Comparison of ENCODE assay signal across 13 cellular contexts in genomic region chr6:15526129-15526764, GRCh38.
DNase-seq lines count a peak whose midpoint lies in the region; ATAC-seq and TF ChIP-seq lines count a peak whose summit lies in the region.
"Had no signal": no experiment of that assay in that cellular context is flagged by ENCODE, and none has a peak within 500 bp of the region (broad histone marks: within the 10 kb centered on the region; RNA-seq: fewer than 3 reads in every experiment).

No MANE protein-coding gene starts in this region.

- H3K36me3 ChIP-seq in GM23338 (ENCODE audit: insufficient read depth) (peaks cover 26% of the 10 kb centered on the region; the same call in 1 of the 2 replicates), psoas muscle (ENCODE audit: insufficient read depth in 1 of 2, low read depth in 1 of 2) (peaks cover 0 to 38% of the 10 kb centered on the region in 2 donors)

- H3K4me3 Mint-ChIP-seq in activated CD4-positive, alpha-beta memory T cell treated with anti-CD3 and anti-CD28 coated beads for 36 hours: no peak overlapping the region
- no peak overlapping the region for H3K4me3 Mint-ChIP-seq in activated CD4-positive, alpha-beta memory T cell treated with anti-CD3 and anti-CD28 coated beads, Interleukin-2, amount 10 ng/mL, durations not matched to agents 7 days and 5 days
- H3K4me3 Mint-ChIP-seq in GM23338: no peak overlapping the region
- no peak overlapping the region for H3K4me3 Mint-ChIP-seq in central memory CD8-positive, alpha-beta T cell

- ATAC-seq in GM23338: no peak
- no peak for ATAC-seq in central memory CD8-positive, alpha-beta T cell (replicated peaks; ENCODE audit: extremely low read depth, poor library complexity, severe bottlenecking)
- ATAC-seq in psoas muscle: peak; percentile 76 to 87 (median 84)
- ATAC-seq in HG03565 (IDR thresholded peaks at IDR 0.05; ENCODE audit: unreplicated experiment): no peak
- no peak for ATAC-seq in GM19035 (IDR thresholded peaks at IDR 0.05; ENCODE audit: unreplicated experiment)
- ATAC-seq in GM18505 (IDR thresholded peaks at IDR 0.05; ENCODE audit: unreplicated experiment): no peak
- ATAC-seq: A549 had no signal

- H3K79me2 ChIP-seq in GM23338 (replicated peaks; ENCODE audit: insufficient read depth): no peaks in the 10 kb centered on the region

- TF ChIP-seq POLR2A in GM18505 (IDR thresholded peaks at IDR 0.05; ENCODE audit: borderline replicate concordance, extremely low read depth, insufficient read depth, insufficient read length): no peak

- H3K27ac ChIP-seq in GM23338 (ENCODE audit: low read depth): no peak overlapping the region
- H3K27ac ChIP-seq in psoas muscle: peak overlapping the region; percentile 73
- H3K27ac ChIP-seq: A549, esophagus muscularis mucosa, tibial nerve had no signal

- no peaks in the 10 kb centered on the region for H3K9me2 ChIP-seq in GM23338 (ENCODE audit: insufficient read depth)

- peak; percentile 25 for DNase-seq in activated CD4-positive, alpha-beta memory T cell treated with anti-CD3 and anti-CD28 coated beads for 36 hours
- DNase-seq in activated CD4-positive, alpha-beta memory T cell treated with anti-CD3 and anti-CD28 coated beads, Interleukin-2, amount 10 ng/mL, durations not matched to agents 7 days and 5 days: no peak
- DNase-seq in GM23338 (ENCODE audit: low spot score) (no peak), psoas muscle (peak in 1 of 2 donors; percentile 83)
- no peak for DNase-seq in central memory CD8-positive, alpha-beta T cell (ENCODE audit: low spot score in 2 of 2)
- DNase-seq: DMS53, NCI-H1105 treated with DMSO at 0.1 percent for 48 hours had no signal

- no peak overlapping the region for H3K4me2 ChIP-seq in GM23338
- H3K4me2 ChIP-seq: A549 had no signal

- peaks cover 9% of the 10 kb centered on the region; the same call in 1 of the 2 replicates for H3K4me1 ChIP-seq in GM23338 (ENCODE audit: insufficient read depth)
- H3K4me1 ChIP-seq in psoas muscle: peaks cover 22% of the 10 kb centered on the region
- H3K4me1 ChIP-seq: A549 had no signal

- CTCF ChIA-PET in activated CD4-positive, alpha-beta memory T cell treated with anti-CD3 and anti-CD28 coated beads for 36 hours (lab: Charles Lee): no interaction called here
- CTCF ChIA-PET in activated CD4-positive, alpha-beta memory T cell treated with anti-CD3 and anti-CD28 coated beads, Interleukin-2, amount 10 ng/mL, durations not matched to agents 7 days and 5 days (lab: Charles Lee): no interaction called here

- H2AFZ ChIP-seq in GM23338: no peak overlapping the region

- intact Hi-C loops in activated CD4-positive, alpha-beta memory T cell treated with anti-CD3 and anti-CD28 coated beads for 36 hours (cut with micrococcal nuclease): no loop called here
- intact Hi-C loops in psoas muscle (cut with DNase I): loop anchor here in 1 of 2 donors (5.0 kb wide), 1 partner anchor 71 kb away; no protein-coding TSS in a partner anchor

- H3K27me3 Mint-ChIP-seq in activated CD4-positive, alpha-beta memory T cell treated with anti-CD3 and anti-CD28 coated beads for 36 hours: no peaks in the 10 kb centered on the region
- H3K27me3 Mint-ChIP-seq in activated CD4-positive, alpha-beta memory T cell treated with anti-CD3 and anti-CD28 coated beads, Interleukin-2, amount 10 ng/mL, durations not matched to agents 7 days and 5 days: no peaks in the 10 kb centered on the region
- H3K27me3 Mint-ChIP-seq in GM23338 (ENCODE audit: insufficient read depth, low read depth, poor library complexity): peaks cover 62% of the 10 kb centered on the region
- H3K27me3 Mint-ChIP-seq in central memory CD8-positive, alpha-beta T cell: no peaks in the 10 kb centered on the region

- 60 to 83% (median 60%) methylated on average over 20 of the region's 20 CpGs for WGBS in psoas muscle, 3 donors

- H3K27me3 ChIP-seq in GM23338 (ENCODE audit: insufficient read depth): no peaks in the 10 kb centered on the region
- H3K27me3 ChIP-seq in psoas muscle (ENCODE audit: insufficient read depth in 3 of 3, low read length in 2 of 3): no peaks in the 10 kb centered on the region
- H3K27me3 ChIP-seq: esophagus muscularis mucosa, tibial nerve had no signal

- peaks cover 7% of the 10 kb centered on the region for H3K9me3 Mint-ChIP-seq in activated CD4-positive, alpha-beta memory T cell treated with anti-CD3 and anti-CD28 coated beads for 36 hours
- no peaks in the 10 kb centered on the region for H3K9me3 Mint-ChIP-seq in activated CD4-positive, alpha-beta memory T cell treated with anti-CD3 and anti-CD28 coated beads, Interleukin-2, amount 10 ng/mL, durations not matched to agents 7 days and 5 days
- peaks cover 52% of the 10 kb centered on the region for H3K9me3 Mint-ChIP-seq in GM23338
- no peaks in the 10 kb centered on the region for H3K9me3 Mint-ChIP-seq in central memory CD8-positive, alpha-beta T cell

- H3K9me3 ChIP-seq in psoas muscle: no peaks in the 10 kb centered on the region
- H3K9me3 ChIP-seq: A549, esophagus muscularis mucosa had no signal

- no peak for TF ChIP-seq CTCF in GM23338 (conservative IDR thresholded peaks at IDR 0.05; ENCODE audit: low read depth in 2 of 2)
- TF ChIP-seq CTCF in psoas muscle (IDR thresholded peaks at IDR 0.05): no peak

- peaks cover 37% of the 10 kb centered on the region for H3F3A ChIP-seq in GM23338 (replicated peaks; ENCODE audit: low read depth)

- H3K4me3 ChIP-seq in GM23338 (no peak overlapping the region), psoas muscle (no peak overlapping the region)
- H3K4me3 ChIP-seq: A549, esophagus muscularis mucosa, tibial nerve had no signal

- POLR2A ChIA-PET in activated CD4-positive, alpha-beta memory T cell treated with anti-CD3 and anti-CD28 coated beads for 36 hours (lab: Charles Lee): no interaction called here
- POLR2A ChIA-PET in activated CD4-positive, alpha-beta memory T cell treated with anti-CD3 and anti-CD28 coated beads, Interleukin-2, amount 10 ng/mL, durations not matched to agents 7 days and 5 days (lab: Charles Lee): no interaction called here

- H3K4me1 Mint-ChIP-seq in activated CD4-positive, alpha-beta memory T cell treated with anti-CD3 and anti-CD28 coated beads for 36 hours (ENCODE audit: low read depth): peaks cover 20% of the 10 kb centered on the region
- H3K4me1 Mint-ChIP-seq in activated CD4-positive, alpha-beta memory T cell treated with anti-CD3 and anti-CD28 coated beads, Interleukin-2, amount 10 ng/mL, durations not matched to agents 7 days and 5 days: peaks cover 14% of the 10 kb centered on the region
- H3K4me1 Mint-ChIP-seq in GM23338: peaks cover 16% of the 10 kb centered on the region; the same call in 2 of the 3 replicates
- peaks cover 32% of the 10 kb centered on the region for H3K4me1 Mint-ChIP-seq in central memory CD8-positive, alpha-beta T cell

- H4K20me1 ChIP-seq in GM23338 (replicated peaks; ENCODE audit: insufficient read depth): peaks cover 5% of the 10 kb centered on the region; the same call in 1 of the 2 replicates

- no peak overlapping the region for H3K27ac Mint-ChIP-seq in activated CD4-positive, alpha-beta memory T cell treated with anti-CD3 and anti-CD28 coated beads for 36 hours
- H3K27ac Mint-ChIP-seq in activated CD4-positive, alpha-beta memory T cell treated with anti-CD3 and anti-CD28 coated beads, Interleukin-2, amount 10 ng/mL, durations not matched to agents 7 days and 5 days: no peak overlapping the region
- no peak overlapping the region for H3K27ac Mint-ChIP-seq in GM23338
- H3K27ac Mint-ChIP-seq in central memory CD8-positive, alpha-beta T cell (ENCODE audit: low read depth): peak overlapping the region; percentile 48

- peaks cover 74% of the 10 kb centered on the region for H3K36me3 Mint-ChIP-seq in activated CD4-positive, alpha-beta memory T cell treated with anti-CD3 and anti-CD28 coated beads for 36 hours
- H3K36me3 Mint-ChIP-seq in activated CD4-positive, alpha-beta memory T cell treated with anti-CD3 and anti-CD28 coated beads, Interleukin-2, amount 10 ng/mL, durations not matched to agents 7 days and 5 days (ENCODE audit: low read depth): peaks cover 57% of the 10 kb centered on the region
- H3K36me3 Mint-ChIP-seq in GM23338 (ENCODE audit: low read depth): peaks cover 74% of the 10 kb centered on the region
- H3K36me3 Mint-ChIP-seq in central memory CD8-positive, alpha-beta T cell (ENCODE audit: insufficient read depth): peaks cover 33% of the 10 kb centered on the region

TF ChIP-seq in GM23338, 12 proteins besides CTCF, POLR2A, EP300 and RAD21:
- TF ChIP-seq POLR2AphosphoS5 (IDR thresholded peaks at IDR 0.05; ENCODE audit: low read depth) (0 out of 2 replicates have a peak, but pooled peaks have one; percentile 24), JUNB (IDR thresholded peaks at IDR 0.05; ENCODE audit: unreplicated experiment) (no peak)

Comparison
In these comparisons a context has a peak if more than half of its experiments do, and no peak if none do; other contexts are left out.
1. ATAC-seq: peak in psoas muscle (4 of 4); none in GM23338 (single experiment), central memory CD8-positive, alpha-beta T cell (single experiment), HG03565 (single experiment), GM19035 (single experiment) and GM18505 (single experiment).